1 cellular context compared by ENCODE assay signal in the genomic region with DNA sequence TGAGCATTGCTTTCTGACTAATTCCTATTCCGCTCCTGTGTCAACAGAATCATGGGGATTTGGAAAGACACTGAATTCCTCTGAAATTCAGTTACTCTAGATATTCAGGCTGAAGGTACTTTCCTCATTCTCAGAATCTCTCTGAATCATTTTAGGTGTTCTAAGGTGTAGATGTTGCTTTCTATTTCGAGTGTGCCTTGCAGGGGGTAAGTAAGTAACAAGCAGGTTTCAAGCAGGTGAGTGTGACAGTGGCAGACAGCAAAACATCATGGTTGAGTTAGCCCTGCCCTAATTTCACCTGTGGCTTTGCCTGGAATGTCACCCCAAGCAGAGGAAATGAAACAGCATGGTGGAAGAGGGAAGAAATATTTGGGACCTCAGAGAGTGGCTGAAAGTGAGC.
TF ChIP-seq lines count a peak whose summit lies in the region.

No MANE protein-coding gene starts in this region.

TF ChIP-seq in WTC11, 78 proteins besides CTCF, POLR2A, EP300 and RAD21 (continued from another document):
- TF ChIP-seq ATF1 (CRISPR knock-in tag; IDR thresholded peaks at IDR 0.05) (no peak), ZNF121 (CRISPR knock-in tag; IDR thresholded peaks at IDR 0.05) (no peak)
TF ChIP-seq in WTC11: peak in this region for 0.
